1 cellular context compared by ENCODE assay signal in the genomic region with DNA sequence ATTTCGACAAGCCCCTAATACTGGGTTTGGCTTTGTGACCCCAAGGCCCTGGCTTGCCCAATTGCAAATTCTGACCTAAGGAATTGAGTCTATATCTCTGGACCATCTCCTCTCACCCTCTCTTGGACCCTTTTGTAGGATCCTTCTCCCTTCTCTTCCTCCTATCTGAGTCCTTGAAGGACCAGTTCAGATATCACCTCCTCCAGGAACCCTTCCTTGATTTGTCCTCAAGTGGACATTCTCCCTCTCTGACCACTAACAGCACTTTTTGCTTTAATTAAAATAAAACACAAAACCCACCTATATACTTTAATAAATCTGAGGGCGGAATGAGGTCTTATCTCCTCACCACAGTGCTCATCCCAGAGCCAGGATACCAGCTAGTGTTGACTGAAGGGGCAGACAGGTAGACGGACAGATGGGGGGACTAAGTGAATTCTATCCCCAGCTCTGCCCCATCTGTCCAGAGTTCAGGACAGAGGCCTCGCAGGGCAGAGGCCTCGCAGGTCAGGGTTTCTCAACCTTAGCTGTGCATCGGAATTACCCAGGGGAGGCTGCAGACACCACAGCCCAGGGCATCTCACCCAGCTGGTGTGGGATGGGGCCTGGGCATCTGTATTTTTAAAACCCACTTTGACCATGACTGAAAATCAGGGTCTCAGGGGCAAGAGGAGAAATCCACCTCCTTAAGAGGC.
TF ChIP-seq lines count a peak whose summit lies in the region.

No MANE protein-coding gene starts in this region.

TF ChIP-seq in IMR-90, 13 proteins besides CTCF, POLR2A, EP300 and RAD21:
- no peak for TF ChIP-seq NFE2L2 (IDR thresholded peaks at IDR 0.05; ENCODE audit: low read depth, low read length)
- TF ChIP-seq, protein P1, sequence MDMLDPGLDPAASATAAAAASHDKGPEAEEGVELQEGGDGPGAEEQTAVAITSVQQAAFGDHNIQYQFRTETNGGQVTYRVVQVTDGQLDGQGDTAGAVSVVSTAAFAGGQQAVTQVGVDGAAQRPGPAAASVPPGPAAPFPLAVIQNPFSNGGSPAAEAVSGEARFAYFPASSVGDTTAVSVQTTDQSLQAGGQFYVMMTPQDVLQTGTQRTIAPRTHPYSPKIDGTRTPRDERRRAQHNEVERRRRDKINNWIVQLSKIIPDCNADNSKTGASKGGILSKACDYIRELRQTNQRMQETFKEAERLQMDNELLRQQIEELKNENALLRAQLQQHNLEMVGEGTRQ (IDR thresholded peaks at IDR 0.05; ENCODE audit: low read depth, low read length): no peak
- TF ChIP-seq RCOR1 (IDR thresholded peaks at IDR 0.05; ENCODE audit: insufficient replicate concordance, low read length): no peak
- no peak for TF ChIP-seq CEBPB (IDR thresholded peaks at IDR 0.05; ENCODE audit: low read depth, low read length)
